Comparison of ENCODE assay signal across 15 cellular contexts in the genomic region with DNA sequence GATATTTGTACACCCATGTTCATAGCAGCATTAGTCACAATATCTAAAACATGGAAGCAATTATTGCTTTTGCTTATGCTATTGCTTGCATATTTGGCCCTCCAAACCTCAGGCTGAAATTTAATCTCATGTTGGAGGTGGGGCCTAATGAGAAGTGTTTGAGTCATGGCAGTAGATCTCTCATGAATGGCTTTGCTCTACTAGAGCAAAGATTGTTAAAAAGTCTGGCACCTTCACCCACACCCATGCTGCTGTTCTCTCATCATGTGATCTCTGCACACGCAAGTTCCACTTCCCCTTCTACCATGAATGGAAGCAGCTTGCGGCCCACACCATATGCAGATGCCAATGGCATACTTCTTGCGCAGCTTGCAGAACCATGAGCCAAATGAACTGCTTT.
DNase-seq lines count a peak whose midpoint lies in the region; ATAC-seq and TF ChIP-seq lines count a peak whose summit lies in the region.
"Had no signal": no experiment of that assay in that cellular context is flagged by ENCODE, and none has a peak within 500 bp of the region (broad histone marks: within the 10 kb centered on the region; RNA-seq: fewer than 3 reads in every experiment).

No MANE protein-coding gene starts in this region.

- no peak for TF ChIP-seq CTCF in AG09309 (IDR thresholded peaks at IDR 0.05; ENCODE audit: control insufficient read depth, insufficient read depth, low read depth, low read length, missing control alignments)

- DNase-seq in AG09309 (ENCODE audit: low read depth) (peak; percentile 48), HCEC 1CT (peak; percentile 85), RPMI8226 (peak; percentile 9), fibroblast of peridontal ligament (ENCODE audit: extremely low read depth) (peak; percentile 93), islet precursor cell (no peak), germinal center (ENCODE audit: low spot score) (no peak)
- DNase-seq: central memory CD4-positive, alpha-beta T cell; kidney; NCI-H2227 treated with DMSO at 0.1 percent for 48 hours; SHP77 treated with DMSO at 0.1 percent for 48 hours had no signal

- ATAC-seq in HG03280 (IDR thresholded peaks at IDR 0.05; ENCODE audit: unreplicated experiment), result no peak
- no peak for ATAC-seq in GM19395 (IDR thresholded peaks at IDR 0.05; ENCODE audit: unreplicated experiment)
- ATAC-seq: natural killer cell treated with Interleukin-12 subunit alpha and Interleukin-12 subunit beta and Interleukin-15 and Interleukin-18, amount 100 ng/mL, for 72 hours had no signal

- H3K4me3 ChIP-seq in AG09309 (ENCODE audit: control insufficient read depth, low read depth, low read length), result no peak overlapping the region
- H3K4me3 ChIP-seq: BLaER1 treated with 17β-estradiol and CSF1 and Interleukin-3, amounts not matched to agents 10 nM and 100 nM; esophagus muscularis mucosa had no signal

Comparison
In these comparisons a context has a peak if more than half of its experiments do, and no peak if none do; other contexts are left out.
1. DNase-seq: peak in AG09309 (single experiment), HCEC 1CT (single experiment), RPMI8226 (single experiment) and fibroblast of peridontal ligament (single experiment); none in islet precursor cell (single experiment) and germinal center (single experiment).